9 cellular contexts compared by ENCODE assay signal in the genomic region with DNA sequence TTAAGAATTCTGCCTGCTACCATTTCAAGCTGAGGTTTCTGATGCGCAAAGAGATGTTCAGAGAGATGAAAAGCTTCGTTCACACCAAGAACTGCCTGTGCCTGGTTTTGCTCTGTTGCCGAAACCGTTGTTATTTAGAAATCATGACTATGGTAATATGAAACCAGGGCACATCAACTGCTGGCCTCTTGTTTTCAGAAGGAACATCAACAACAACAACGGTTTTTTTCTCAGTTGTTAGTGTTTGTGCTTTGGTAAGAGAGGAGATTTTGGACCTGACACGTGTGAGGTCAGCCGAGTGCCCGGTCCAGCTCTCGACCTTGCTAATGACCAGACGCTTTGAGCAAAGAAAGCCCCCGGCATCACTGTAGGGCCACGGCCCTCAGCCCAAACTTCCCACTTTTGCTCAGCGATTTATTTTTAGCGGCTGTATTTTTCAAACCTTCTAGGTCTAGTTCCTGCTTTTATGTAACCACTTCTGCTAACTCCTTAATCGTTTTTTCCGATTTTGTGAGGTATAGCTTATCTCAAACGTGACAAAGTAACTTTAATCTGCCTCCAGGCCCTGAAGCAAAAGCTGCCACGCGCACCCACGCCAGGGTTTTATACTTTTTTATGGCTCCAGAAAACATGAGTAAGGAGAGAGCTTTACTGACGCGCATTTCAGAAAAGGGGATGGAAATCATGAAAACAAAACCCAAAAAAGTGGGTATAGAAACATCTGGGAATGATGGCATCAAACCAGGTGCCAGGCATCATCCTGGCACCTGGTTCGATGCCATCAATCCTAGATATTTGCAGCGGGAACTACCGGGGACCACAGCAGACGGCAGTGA. TPM values are rescaled to one million over a fixed set of nuclear protein-coding genes. Genes with fewer than 3 reads are reported as not detected.
DNase-seq lines count a peak whose midpoint lies in the region; ATAC-seq and TF ChIP-seq lines count a peak whose summit lies in the region.
"Had no signal": no experiment of that assay in that cellular context is flagged by ENCODE, and none has a peak within 500 bp of the region (broad histone marks: within the 10 kb centered on the region; RNA-seq: fewer than 3 reads in every experiment).

No MANE protein-coding gene starts in this region.

- WGBS in transverse colon (ENCODE audit: low coverage in 1 of 2), 2 donors = 67 to 78% methylated on average over 17 to 26 of the region's 26 CpGs
- WGBS in GM23248 (ENCODE audit: low coverage in 1 of 2, low lambda C conversion rate in 2 of 2, missing lambda C conversion rate in 2 of 2), 2 experiments = 94 to 95% methylated on average over 26 of the region's 26 CpGs

- no peak overlapping the region for H3K27ac Mint-ChIP-seq in CD4-positive, CD25-positive, alpha-beta regulatory T cell

- peaks cover 97% of the 10 kb centered on the region for H3K4me1 ChIP-seq in CD4-positive, CD25-positive, alpha-beta regulatory T cell (ENCODE audit: control insufficient read depth, insufficient read depth, low read length, poor library complexity, severe bottlenecking)
- H3K4me1 ChIP-seq in transverse colon (peaks cover 18 to 41% (median 37%) of the 10 kb centered on the region in 4 donors), GM23248 (ENCODE audit: insufficient read depth) (no peaks in the 10 kb centered on the region)

- TF ChIP-seq EP300 in transverse colon (IDR thresholded peaks at IDR 0.05; ENCODE audit: low read depth) = no peak

- no peak overlapping the region for H3K4me3 Mint-ChIP-seq in CD4-positive, CD25-positive, alpha-beta regulatory T cell

- H3K9ac ChIP-seq in GM23248 = no peak overlapping the region

- intact Hi-C loops in transverse colon (cut with DNase I; ENCODE audit: low total_unique reads) = no loop called here

- H4K20me1 ChIP-seq in GM23248 (ENCODE audit: insufficient read depth) = no peaks in the 10 kb centered on the region

- no peaks in the 10 kb centered on the region for H3F3A ChIP-seq in GM23248 (ENCODE audit: insufficient read depth)

- H3K79me2 ChIP-seq in GM23248 (ENCODE audit: insufficient read depth) = no peaks in the 10 kb centered on the region

- peak; percentile 29 to 88 (median 79) for DNase-seq in CD4-positive, CD25-positive, alpha-beta regulatory T cell
- peak; percentile 70 for DNase-seq in SIG-M5 (lab: John Stamatoyannopoulos, UW)
- peak; percentile 23 for DNase-seq in fibroblast of gingiva (ENCODE audit: low read depth)
- no peak for DNase-seq in transverse colon
- DNase-seq in LoVo (ENCODE audit: low spot score) = no peak
- DNase-seq in GM23248 = no peak

- peaks cover 24 to 55% (median 29%) of the 10 kb centered on the region in 4 donors for H3K4me1 Mint-ChIP-seq in CD4-positive, CD25-positive, alpha-beta regulatory T cell

- no peaks in the 10 kb centered on the region for H3K36me3 Mint-ChIP-seq in CD4-positive, CD25-positive, alpha-beta regulatory T cell

- no peak for TF ChIP-seq POLR2A in transverse colon (IDR thresholded peaks at IDR 0.05)

- no peaks in the 10 kb centered on the region for H3K27me3 ChIP-seq in CD4-positive, CD25-positive, alpha-beta regulatory T cell (ENCODE audit: control insufficient read depth, insufficient read depth, low read length)
- H3K27me3 ChIP-seq in transverse colon (no peaks in the 10 kb centered on the region), GM23248 (replicated peaks; ENCODE audit: insufficient read depth) (no peaks in the 10 kb centered on the region)

- in situ Hi-C loops in transverse colon (cut with MboI; ENCODE audit: low pct_ligation_motif_present in 1 of 4, low pct_unique_long_range_greater_than_20kb in 1 of 4, low sequenced_read_pairs in 3 of 4) = no loop called here
- in situ Hi-C loops in GM23248 (cut with MboI) = no loop called here

- no peaks in the 10 kb centered on the region for H3K9me3 ChIP-seq in CD4-positive, CD25-positive, alpha-beta regulatory T cell (ENCODE audit: control insufficient read depth in 2 of 2, low read length in 2 of 2)
- H3K9me3 ChIP-seq in transverse colon (no peaks in the 10 kb centered on the region), GM23248 (ENCODE audit: low read depth) (no peaks in the 10 kb centered on the region)

- H3K4me2 ChIP-seq in GM23248 (ENCODE audit: unreplicated experiment) = no peak overlapping the region

- no peaks in the 10 kb centered on the region for H3K9me3 Mint-ChIP-seq in CD4-positive, CD25-positive, alpha-beta regulatory T cell

- H3K27ac ChIP-seq in CD4-positive, CD25-positive, alpha-beta regulatory T cell (ENCODE audit: insufficient read depth, low read length, poor library complexity, severe bottlenecking) = peak overlapping the region; percentile 93
- H3K27ac ChIP-seq in transverse colon = peak overlapping the region; percentile 59 to 79 (median 62)
- H3K27ac ChIP-seq in GM23248 = no peak overlapping the region

- H3K27me3 Mint-ChIP-seq in CD4-positive, CD25-positive, alpha-beta regulatory T cell = peaks cover 6% of the 10 kb centered on the region

- no peak for TF ChIP-seq CTCF in transverse colon (IDR thresholded peaks at IDR 0.05)

- H3K9me2 ChIP-seq in GM23248 (ENCODE audit: insufficient read depth) = no peaks in the 10 kb centered on the region

- no peaks in the 10 kb centered on the region for H3K36me3 ChIP-seq in CD4-positive, CD25-positive, alpha-beta regulatory T cell (ENCODE audit: control insufficient read depth, insufficient read depth, low read length)
- H3K36me3 ChIP-seq in transverse colon = no peaks in the 10 kb centered on the region
- no peaks in the 10 kb centered on the region for H3K36me3 ChIP-seq in GM23248 (ENCODE audit: low read depth)

- peak in 1 of 2 donors; percentile 8 for ATAC-seq in CD4-positive, CD25-positive, alpha-beta regulatory T cell (ENCODE audit: low read depth in 2 of 2)
- peak; percentile 60 for ATAC-seq in GM21529 (IDR thresholded peaks at IDR 0.05; ENCODE audit: unreplicated experiment)
- ATAC-seq in GM19324 (IDR thresholded peaks at IDR 0.05; ENCODE audit: low FRiP score, unreplicated experiment) = no peak

- H3K4me3 ChIP-seq in CD4-positive, CD25-positive, alpha-beta regulatory T cell (ENCODE audit: low read depth, low read length) = peak overlapping the region; percentile 82
- H3K4me3 ChIP-seq in transverse colon = no peak overlapping the region
- H3K4me3 ChIP-seq in GM23248 = no peak overlapping the region
- H3K4me3 ChIP-seq: lung had no signal

- no peak overlapping the region for H2AFZ ChIP-seq in GM23248

RNA-seq across cellular contexts. Expression of gene KLF2, which starts 42.0 kb away (rescaled TPM):
- 725 TPM for total RNA-seq in CD4-positive, CD25-positive, alpha-beta regulatory T cell
- polyA plus RNA-seq in CD4-positive, CD25-positive, alpha-beta regulatory T cell = 100 to 1,000 TPM in 2 of 4 donors, 10 to 100 TPM in 2; 95.1 to 139 (median 118) TPM
- total RNA-seq in transverse colon = 10 to 100 TPM; 19.9 to 74.4 (median 48.9) TPM
- total RNA-seq in GM23248 (2014; rRNA removed; shearing (Covaris generic)) = 3.3 and 11.3 TPM in 2 replicates
- 7.8 and 10.8 TPM in 2 replicates for polyA plus RNA-seq in GM23248 (2016; fragmentation: Nextera tagmentation; extraction: Ambion mirVana)

Comparison
In these comparisons a context has a peak if more than half of its experiments do, and no peak if none do; other contexts are left out.
1. DNase-seq: peak in CD4-positive, CD25-positive, alpha-beta regulatory T cell (3 of 3), SIG-M5 (single experiment) and fibroblast of gingiva (single experiment); none in transverse colon (single experiment), LoVo (single experiment) and GM23248 (single experiment).